Comparison of ENCODE assay signal across 8 cellular contexts in genomic region chr19:54478677-54479266, GRCh38. TPM values are rescaled to one million over a fixed set of nuclear protein-coding genes. Genes with fewer than 3 reads are reported as not detected.
A peak's percentile ranks its signal among the peaks of the same experiment; 100 is the strongest.
DNase-seq lines count a peak whose midpoint lies in the region; ATAC-seq and TF ChIP-seq lines count a peak whose summit lies in the region.

No MANE protein-coding gene starts in this region.

- TF ChIP-seq CTCF in fibroblast of lung (conservative IDR thresholded peaks at IDR 0.05 in 1 of 2, IDR thresholded peaks at IDR 0.05 in 1 of 2; ENCODE audit: low read depth in 1 of 2, low read length in 2 of 2), result peak; percentile 60 to 74
- peak; percentile 68 for TF ChIP-seq CTCF in progenitor cell of endocrine pancreas (IDR thresholded peaks at IDR 0.05; ENCODE audit: unreplicated experiment)

- H3K4me2 ChIP-seq in fibroblast of lung (ENCODE audit: extremely low read depth, insufficient read depth, low read length), result no peak overlapping the region

- H3K27ac Mint-ChIP-seq in progenitor cell of endocrine pancreas, result no peak overlapping the region

- no peaks in the 10 kb centered on the region for H3K36me3 ChIP-seq in SJCRH30
- H3K36me3 ChIP-seq in fibroblast of lung (ENCODE audit: control insufficient read depth, insufficient read depth, low read length), result no peaks in the 10 kb centered on the region

- H3K4me3 ChIP-seq in Jurkat, Clone E6-1 (ENCODE audit: low read length), result no peak overlapping the region
- H3K4me3 ChIP-seq in SJCRH30 (no peak overlapping the region), fibroblast of lung (replicated peaks in 1 of 4; ENCODE audit: control extremely low read depth in 1 of 4, insufficient read depth in 1 of 4, low read depth in 3 of 4, low read length in 4 of 4) (no peak overlapping the region)

- ATAC-seq in GM21529 (IDR thresholded peaks at IDR 0.05; ENCODE audit: unreplicated experiment), result no peak

- H3K9me3 ChIP-seq in SJCRH30 (replicated peaks) (no peaks in the 10 kb centered on the region), fibroblast of lung (ENCODE audit: control insufficient read depth, insufficient read depth, low read depth, low read length) (no peaks in the 10 kb centered on the region)

- H3K27ac ChIP-seq in SJCRH30, result no peak overlapping the region
- H3K27ac ChIP-seq in fibroblast of lung (ENCODE audit: insufficient read depth, low read length), result no peak overlapping the region

- H2AFZ ChIP-seq in fibroblast of lung (ENCODE audit: low read length), result no peak overlapping the region

- no peaks in the 10 kb centered on the region for H3K79me2 ChIP-seq in fibroblast of lung (ENCODE audit: control insufficient read depth, insufficient read depth, low read length)

- H3K27me3 ChIP-seq in SJCRH30 (0 out of 2 replicates have a peak, but pooled peaks cover 3% of the 10 kb centered on the region), fibroblast of lung (ENCODE audit: control insufficient read depth, insufficient read depth, low read length) (no peaks in the 10 kb centered on the region)

- DNase-seq in NCI-H2171 treated with DMSO at 0.1 percent for 48 hours (lab: John Stamatoyannopoulos, UW) (peak; percentile 33), NCI-H2171 (lab: John Stamatoyannopoulos, UW) (no peak), SJCRH30 (peak; percentile 64 to 80), fibroblast of lung (ENCODE audit: low read depth in 2 of 2) (peak; percentile 36 to 54), progenitor cell of endocrine pancreas (ENCODE audit: low spot score, unreplicated experiment) (no peak)
- peak; percentile 48 for DNase-seq in Jurkat, Clone E6-1 (ENCODE audit: low read depth, low spot score)
- DNase-seq in stimulated activated CD4-positive, alpha-beta T cell treated with anti-CD3 and anti-CD28 coated beads, Interleukin-4, amount 100 ng/mL, for 24 hours, result no peak

- no peaks in the 10 kb centered on the region for H3K9me3 Mint-ChIP-seq in progenitor cell of endocrine pancreas (ENCODE audit: low read depth)

- H3K4me3 Mint-ChIP-seq in progenitor cell of endocrine pancreas (ENCODE audit: low read depth), result no peak overlapping the region

- H3K27me3 Mint-ChIP-seq in progenitor cell of endocrine pancreas, result peaks cover 33% of the 10 kb centered on the region

- H3K4me1 Mint-ChIP-seq in progenitor cell of endocrine pancreas (ENCODE audit: low read depth), result no peaks in the 10 kb centered on the region

- no peaks in the 10 kb centered on the region for H3K36me3 Mint-ChIP-seq in progenitor cell of endocrine pancreas (ENCODE audit: insufficient read depth)

- no peaks in the 10 kb centered on the region for H4K20me1 ChIP-seq in fibroblast of lung (ENCODE audit: control insufficient read depth, extremely low read depth, insufficient read depth, low read length)

- peaks cover 4% of the 10 kb centered on the region; the same call in 1 of the 2 replicates for H3K4me1 ChIP-seq in SJCRH30
- H3K4me1 ChIP-seq in fibroblast of lung (ENCODE audit: control insufficient read depth, extremely low read depth, insufficient read depth, low read length), result peaks cover under 1% of the 10 kb centered on the region

- no peak overlapping the region for H3K9ac ChIP-seq in fibroblast of lung (ENCODE audit: insufficient read depth, low read length)

RNA-seq across cellular contexts. Expression of gene CDC42EP5, which starts 5.7 kb away (rescaled TPM):
- polyA plus RNA-seq in Jurkat, Clone E6-1 (2012; ENCODE audit: insufficient read depth, insufficient read length), result not detected
- total RNA-seq in SJCRH30 (2014; rRNA removed; shearing (Covaris generic)), result 0.20 and 1.2 TPM in 2 replicates
- 14.7 and 15.9 TPM in 2 replicates for total RNA-seq in fibroblast of lung
- 3.4 and 7.2 TPM in 2 replicates for polyA plus RNA-seq in fibroblast of lung
- 13.6 and 21.8 TPM in 2 replicates for polyA plus RNA-seq in fibroblast of lung (2012)
- polyA minus RNA-seq in fibroblast of lung (ENCODE audit: low replicate concordance), result 0.85 and 1.5 TPM in 2 replicates
- total RNA-seq in progenitor cell of endocrine pancreas, result 1.6 and 2.1 TPM in 2 replicates

RNA-seq across cellular contexts. Expression of gene LENG9, which starts 15.2 kb away (rescaled TPM):
- polyA plus RNA-seq in Jurkat, Clone E6-1 (2012; ENCODE audit: insufficient read depth, insufficient read length), result 2.4 TPM
- total RNA-seq in SJCRH30 (2014; rRNA removed; shearing (Covaris generic)), result 0.38 and 0.40 TPM in 2 replicates
- total RNA-seq in fibroblast of lung (14.6 and 16.7 TPM in 2 replicates), progenitor cell of endocrine pancreas (0.72 and 0.75 TPM in 2 replicates)
- 0.46 and 0.84 TPM in 2 replicates for polyA plus RNA-seq in fibroblast of lung
- 1.7 and 3.1 TPM in 2 replicates for polyA plus RNA-seq in fibroblast of lung (2012)
- polyA minus RNA-seq in fibroblast of lung (ENCODE audit: low replicate concordance), result 0.70 and 2.3 TPM in 2 replicates

RNA-seq across cellular contexts. Expression of gene LAIR2, which starts 23.9 kb away (rescaled TPM):
- not detected for polyA plus RNA-seq in Jurkat, Clone E6-1 (2012; ENCODE audit: insufficient read depth, insufficient read length)
- not detected in 2 replicates for total RNA-seq in SJCRH30 (2014; rRNA removed; shearing (Covaris generic))
- total RNA-seq in fibroblast of lung (not detected in 2 replicates), progenitor cell of endocrine pancreas (not detected in 2 replicates)
- not detected in 2 replicates for polyA plus RNA-seq in fibroblast of lung
- polyA plus RNA-seq in fibroblast of lung (2012), result not detected in 2 replicates
- not detected in 2 replicates for polyA minus RNA-seq in fibroblast of lung (ENCODE audit: low replicate concordance)

RNA-seq across cellular contexts. Expression of gene LENG8, which starts 29.8 kb away (rescaled TPM):
- 78.5 TPM for polyA plus RNA-seq in Jurkat, Clone E6-1 (2012; ENCODE audit: insufficient read depth, insufficient read length)
- total RNA-seq in SJCRH30 (2014; rRNA removed; shearing (Covaris generic)), result 18.9 and 25.6 TPM in 2 replicates
- total RNA-seq in fibroblast of lung (20.8 and 32.4 TPM in 2 replicates), progenitor cell of endocrine pancreas (188 and 210 TPM in 2 replicates)
- polyA plus RNA-seq in fibroblast of lung, result 11.0 and 12.7 TPM in 2 replicates
- 25.3 and 31.6 TPM in 2 replicates for polyA plus RNA-seq in fibroblast of lung (2012)
- polyA minus RNA-seq in fibroblast of lung (ENCODE audit: low replicate concordance), result 33.7 and 47.3 TPM in 2 replicates

Comparison
In these comparisons a context has a peak if more than half of its experiments do, and no peak if none do; other contexts are left out.
1. DNase-seq: peak in NCI-H2171 treated with DMSO at 0.1 percent for 48 hours (single experiment), Jurkat, Clone E6-1 (single experiment), SJCRH30 (2 of 2) and fibroblast of lung (2 of 2); none in NCI-H2171 (single experiment), progenitor cell of endocrine pancreas (single experiment) and stimulated activated CD4-positive, alpha-beta T cell treated with anti-CD3 and anti-CD28 coated beads, Interleukin-4, amount 100 ng/mL, for 24 hours (single experiment).